ENCODE assay signal across 16 cellular contexts in genomic region chr16:69199382-69199781, GRCh38. TPM values are rescaled to one million over a fixed set of nuclear protein-coding genes. Genes with fewer than 3 reads are reported as not detected.
DNase-seq lines count a peak whose midpoint lies in the region; ATAC-seq and TF ChIP-seq lines count a peak whose summit lies in the region.
"Had no signal": no experiment of that assay in that cellular context is flagged by ENCODE, and none has a peak within 500 bp of the region (broad histone marks: within the 10 kb centered on the region; RNA-seq: fewer than 3 reads in every experiment).

No MANE protein-coding gene starts in this region.

- H3K36me3 ChIP-seq in parathyroid adenoma (ENCODE audit: control insufficient read depth, insufficient read depth, low read length): no peaks in the 10 kb centered on the region

- DNase-seq in GM04503 (ENCODE audit: low read depth) (peak; percentile 55), RKO (ENCODE audit: low spot score) (peak; percentile 24), NCI-H2196 (lab: John Stamatoyannopoulos, UW; ENCODE audit: unreplicated experiment) (no peak), glomerular visceral epithelial cell (ENCODE audit: extremely low spot score) (no peak)
- no peak for DNase-seq in effector memory CD8-positive, alpha-beta T cell
- DNase-seq in activated CD4-positive, alpha-beta memory T cell treated with anti-CD3 and anti-CD28 coated beads, Interleukin-2, amount 10 ng/mL, durations not matched to agents 7 days and 5 days: no peak
- DNase-seq: activated CD4-positive, alpha-beta T cell treated with anti-CD3 and anti-CD28 coated beads, Interleukin-2, amount 10 ng/mL, durations not matched to agents 7 days and 5 days; activated T-cell treated with anti-CD3 and anti-CD28 coated beads, Interleukin-2, amount 50 U/mL, for 4 hours; cortex of kidney; DMS 273 treated with DMSO at 0.1 percent for 48 hours; NCI-H1417; NCI-H345; testis had no signal

- peaks cover 20 to 34% of the 10 kb centered on the region in 2 donors for H3K4me1 Mint-ChIP-seq in effector memory CD8-positive, alpha-beta T cell (ENCODE audit: low read depth in 2 of 2)
- peaks cover 6% of the 10 kb centered on the region for H3K4me1 Mint-ChIP-seq in activated CD4-positive, alpha-beta memory T cell treated with anti-CD3 and anti-CD28 coated beads, Interleukin-2, amount 10 ng/mL, durations not matched to agents 7 days and 5 days

- no peak overlapping the region for H3K4me3 ChIP-seq in parathyroid adenoma (ENCODE audit: low read depth, low read length)
- H3K4me3 ChIP-seq: testis had no signal

- H3K27ac ChIP-seq in parathyroid adenoma: no peak overlapping the region

- no peaks in the 10 kb centered on the region for H3K9me3 ChIP-seq in parathyroid adenoma (ENCODE audit: control insufficient read depth, low read length)
- H3K9me3 ChIP-seq: testis had no signal

- H3K36me3 Mint-ChIP-seq in effector memory CD8-positive, alpha-beta T cell (ENCODE audit: insufficient read depth): peaks cover 5% of the 10 kb centered on the region
- H3K36me3 Mint-ChIP-seq in activated CD4-positive, alpha-beta memory T cell treated with anti-CD3 and anti-CD28 coated beads, Interleukin-2, amount 10 ng/mL, durations not matched to agents 7 days and 5 days (ENCODE audit: low read depth): no peaks in the 10 kb centered on the region

- CTCF ChIA-PET in activated CD4-positive, alpha-beta memory T cell treated with anti-CD3 and anti-CD28 coated beads, Interleukin-2, amount 10 ng/mL, durations not matched to agents 7 days and 5 days (lab: Charles Lee): no interaction called here

- POLR2A ChIA-PET in activated CD4-positive, alpha-beta memory T cell treated with anti-CD3 and anti-CD28 coated beads, Interleukin-2, amount 10 ng/mL, durations not matched to agents 7 days and 5 days (lab: Charles Lee): no interaction called here

- H3K27ac Mint-ChIP-seq in effector memory CD8-positive, alpha-beta T cell: no peak overlapping the region
- no peak overlapping the region for H3K27ac Mint-ChIP-seq in activated CD4-positive, alpha-beta memory T cell treated with anti-CD3 and anti-CD28 coated beads, Interleukin-2, amount 10 ng/mL, durations not matched to agents 7 days and 5 days
- H3K27ac Mint-ChIP-seq: activated CD4-positive, alpha-beta T cell treated with anti-CD3 and anti-CD28 coated beads, Interleukin-2, amount 10 ng/mL, durations not matched to agents 7 days and 5 days; T-helper 2 cell treated with Interferon-gamma antibody and Interleukin-4, amounts not matched to agents 5 μg/mL and 100 μg/mL, for 36 hours had no signal

- no peak overlapping the region for H3K4me3 Mint-ChIP-seq in effector memory CD8-positive, alpha-beta T cell
- H3K4me3 Mint-ChIP-seq in activated CD4-positive, alpha-beta memory T cell treated with anti-CD3 and anti-CD28 coated beads, Interleukin-2, amount 10 ng/mL, durations not matched to agents 7 days and 5 days: no peak overlapping the region
- H3K4me3 Mint-ChIP-seq: activated CD4-positive, alpha-beta T cell treated with anti-CD3 and anti-CD28 coated beads, Interleukin-2, amount 10 ng/mL, durations not matched to agents 7 days and 5 days; activated T-cell treated with anti-CD3 and anti-CD28 coated beads, Interleukin-2, amount 50 U/mL, for 4 hours; T-helper 2 cell treated with Interferon-gamma antibody and Interleukin-4, amounts not matched to agents 5 μg/mL and 100 μg/mL, for 36 hours had no signal

- ATAC-seq in esophagus mucosa: peak; percentile 83
- no peak for ATAC-seq in effector memory CD8-positive, alpha-beta T cell (replicated peaks)
- ATAC-seq: activated T-cell treated with anti-CD3 and anti-CD28 coated beads, Interleukin-2, amount 50 U/mL, for 4 hours had no signal

- H3K79me2 ChIP-seq in parathyroid adenoma: peaks cover 33% of the 10 kb centered on the region

- H3K27me3 Mint-ChIP-seq in effector memory CD8-positive, alpha-beta T cell: no peaks in the 10 kb centered on the region
- no peaks in the 10 kb centered on the region for H3K27me3 Mint-ChIP-seq in activated CD4-positive, alpha-beta memory T cell treated with anti-CD3 and anti-CD28 coated beads, Interleukin-2, amount 10 ng/mL, durations not matched to agents 7 days and 5 days
- H3K27me3 Mint-ChIP-seq: activated CD4-positive, alpha-beta T cell treated with anti-CD3 and anti-CD28 coated beads, Interleukin-2, amount 10 ng/mL, durations not matched to agents 7 days and 5 days had no signal

- H2AFZ ChIP-seq in parathyroid adenoma: no peak overlapping the region

- peak overlapping the region; percentile 26 for H3K4me2 ChIP-seq in parathyroid adenoma (ENCODE audit: low read length)

- H3K9me3 Mint-ChIP-seq in effector memory CD8-positive, alpha-beta T cell: no peaks in the 10 kb centered on the region
- no peaks in the 10 kb centered on the region for H3K9me3 Mint-ChIP-seq in activated CD4-positive, alpha-beta memory T cell treated with anti-CD3 and anti-CD28 coated beads, Interleukin-2, amount 10 ng/mL, durations not matched to agents 7 days and 5 days
- H3K9me3 Mint-ChIP-seq: activated CD4-positive, alpha-beta T cell treated with anti-CD3 and anti-CD28 coated beads, Interleukin-2, amount 10 ng/mL, durations not matched to agents 7 days and 5 days; activated T-cell treated with anti-CD3 and anti-CD28 coated beads, Interleukin-2, amount 50 U/mL, for 4 hours; T-helper 2 cell treated with Interferon-gamma antibody and Interleukin-4, amounts not matched to agents 5 μg/mL and 100 μg/mL, for 36 hours had no signal

- no peaks in the 10 kb centered on the region for H3K27me3 ChIP-seq in parathyroid adenoma (ENCODE audit: control insufficient read depth, insufficient read depth, low read length)
- H3K27me3 ChIP-seq: testis had no signal

- H3K4me1 ChIP-seq in parathyroid adenoma: peaks cover 16% of the 10 kb centered on the region

- TF ChIP-seq CTCF in parathyroid adenoma (IDR thresholded peaks at IDR 0.05): no peak

- H3K9ac ChIP-seq in parathyroid adenoma: no peak overlapping the region

RNA-seq across cellular contexts. Expression of gene SNTB2, which starts 12.4 kb away (rescaled TPM):
- 25.2 TPM for total RNA-seq in esophagus mucosa
- total RNA-seq in activated CD4-positive, alpha-beta memory T cell treated with anti-CD3 and anti-CD28 coated beads, Interleukin-2, amount 10 ng/mL, durations not matched to agents 7 days and 5 days: 10 to 100 TPM; 23.3 to 25.9 TPM

Comparison
In these comparisons a context has a peak if more than half of its experiments do, and no peak if none do; other contexts are left out.
1. DNase-seq: peak in GM04503 (single experiment) and RKO (single experiment); none in NCI-H2196 (single experiment), effector memory CD8-positive, alpha-beta T cell (0 of 3), activated CD4-positive, alpha-beta memory T cell treated with anti-CD3 and anti-CD28 coated beads, Interleukin-2, amount 10 ng/mL, durations not matched to agents 7 days and 5 days (single experiment) and glomerular visceral epithelial cell (single experiment).